ENCODE assay signal across 1 cellular context in genomic region chr1:203686091-203686632, GRCh38.
TF ChIP-seq lines count a peak whose summit lies in the region.

No MANE protein-coding gene starts in this region.

TF ChIP-seq in IMR-90, 13 proteins besides CTCF, POLR2A, EP300 and RAD21 (continued from another document):
- TF ChIP-seq NFE2L2 (IDR thresholded peaks at IDR 0.05; ENCODE audit: low read depth, low read length), result no peak
- TF ChIP-seq SMC3 (IDR thresholded peaks at IDR 0.05; ENCODE audit: low read depth, low read length), result no peak
